ENCODE assay signal across 24 cellular contexts in genomic region chr1:19720174-19720573, GRCh38. TPM values are rescaled to one million over a fixed set of nuclear protein-coding genes. Genes with fewer than 3 reads are reported as not detected.
DNase-seq lines count a peak whose midpoint lies in the region; ATAC-seq, FAIRE-seq and TF ChIP-seq lines count a peak whose summit lies in the region.
"Had no signal": no experiment of that assay in that cellular context is flagged by ENCODE, and none has a peak within 500 bp of the region (broad histone marks: within the 10 kb centered on the region; RNA-seq: fewer than 3 reads in every experiment).

No MANE protein-coding gene starts in this region.

- TF ChIP-seq RAD21 in HepG2 (CRISPR knock-in tag; IDR thresholded peaks at IDR 0.05) = no peak
- no peak for TF ChIP-seq RAD21 in K562 (CRISPR knock-in tag; conservative IDR thresholded peaks at IDR 0.05 in 1 of 2, IDR thresholded peaks at IDR 0.05 in 1 of 2)

- POLR2A ChIA-PET in HepG2 (lab: Yijun Ruan, JAX) = no interaction called here
- POLR2A ChIA-PET in K562 (lab: Yijun Ruan, JAX) = no interaction called here

- no peaks in the 10 kb centered on the region for H4K20me1 ChIP-seq in HepG2 (ENCODE audit: insufficient read depth, low read length)
- H4K20me1 ChIP-seq in K562 (replicated peaks; ENCODE audit: control insufficient read depth, insufficient read depth, low read length) = peaks cover 7% of the 10 kb centered on the region; the same call in 1 of the 2 replicates
- H4K20me1 ChIP-seq: BLaER1 treated with 17β-estradiol and CSF1 and Interleukin-3, amounts not matched to agents 10 nM and 100 nM had no signal

- no peak for DNase-seq in HepG2 (ENCODE audit: low spot score)
- no peak for DNase-seq in right lobe of liver
- no peak for DNase-seq in K562 (ENCODE audit: extremely low read depth in 1 of 4, low spot score in 3 of 4)
- DNase-seq in stimulated activated effector memory CD8-positive, alpha-beta T cell treated with anti-CD3 and anti-CD28 coated beads, Interleukin-12 subunit alpha, Interleukin-12 subunit beta, amount 100 ng/mL, for 72 hours (ENCODE audit: low spot score in 2 of 2) = no peak
- no peak for DNase-seq in GM20000 (ENCODE audit: low spot score)
- DNase-seq: 8988T; ACHN; AML-193; BE2C; CD4-positive, alpha-beta T cell; CD8-positive, alpha-beta memory T cell; DMS 273 treated with DMSO at 0.1 percent for 48 hours; DMS79; EL; GDM1 had no signal

- WGBS in HepG2 (ENCODE audit: low lambda C conversion rate) = 86% methylated on average over 4 of the region's 4 CpGs
- WGBS in right lobe of liver (ENCODE audit: insufficient coverage, low coverage, low lambda C conversion rate, missing lambda C conversion rate) = 95% methylated on average over 3 of the region's 4 CpGs
- WGBS in K562 (ENCODE audit: insufficient coverage, low coverage, missing lambda C conversion rate) = 12% methylated on average over 4 of the region's 4 CpGs

- H3K27ac ChIP-seq in HepG2 (ENCODE audit: extremely low read length, insufficient read depth, low read length) (no peak overlapping the region), right lobe of liver (no peak overlapping the region), K562 (ENCODE audit: extremely low read depth, low read depth, low read length) (no peak overlapping the region)
- H3K27ac ChIP-seq: A549; BLaER1 treated with 17β-estradiol and CSF1 and Interleukin-3, amounts not matched to agents 10 nM and 100 nM had no signal

- FAIRE-seq in HepG2 (lab: Jason Lieb, UNC) = no peak
- no peak for FAIRE-seq in K562 (lab: Jason Lieb, UNC)
- FAIRE-seq: A549, D721Med, GM12878, GM19239 had no signal

- BruUV-seq in HepG2 (replicated peaks; lab: Mats Ljungman, UMichigan) = no TSS peak
- no TSS peak for BruUV-seq in K562 (replicated peaks; lab: Mats Ljungman, UMichigan)

- CTCF ChIA-PET in HepG2 (lab: Yijun Ruan, JAX; ENCODE audit: low intra/inter-chr PET ratio, low total read pairs) (no interaction called here), K562 (lab: Yijun Ruan, JAX; ENCODE audit: low intra/inter-chr PET ratio) (no interaction called here)

- H3K79me2 ChIP-seq in HepG2 (ENCODE audit: insufficient read depth, low read length) (no peaks in the 10 kb centered on the region), K562 (ENCODE audit: control insufficient read depth, insufficient read depth, low read length) (no peaks in the 10 kb centered on the region)

- H3K36me3 Mint-ChIP-seq in stimulated activated effector memory CD8-positive, alpha-beta T cell treated with anti-CD3 and anti-CD28 coated beads, Interleukin-12 subunit alpha, Interleukin-12 subunit beta, amount 100 ng/mL, for 72 hours = peaks cover 5% of the 10 kb centered on the region

- TF ChIP-seq CTCF in HepG2 (CRISPR knock-in tag; IDR thresholded peaks at IDR 0.05) = no peak
- no peak for TF ChIP-seq CTCF in right lobe of liver (IDR thresholded peaks at IDR 0.05)
- no peak for TF ChIP-seq CTCF in K562 (IDR thresholded peaks at IDR 0.05 in 2 of 3, conservative IDR thresholded peaks at IDR 0.05 in 1 of 3; ENCODE audit: insufficient read depth in 2 of 3, low read depth in 1 of 3, low read length in 3 of 3)
- no peak for TF ChIP-seq CTCF in GM20000 (IDR thresholded peaks at IDR 0.05; ENCODE audit: extremely low read depth, missing control alignments)

- no peaks in the 10 kb centered on the region for H3K9me1 ChIP-seq in K562 (ENCODE audit: control insufficient read depth, insufficient read depth, low read length)

- intact Hi-C loops in HepG2 (cut with micrococcal nuclease; ENCODE audit: unreplicated experiment) = no loop called here
- intact Hi-C loops in right lobe of liver (cut with DNase I) = no loop called here
- intact Hi-C loops in K562 (cut with micrococcal nuclease) = no loop called here

- no peaks in the 10 kb centered on the region for H3K9me3 Mint-ChIP-seq in stimulated activated effector memory CD8-positive, alpha-beta T cell treated with anti-CD3 and anti-CD28 coated beads, Interleukin-12 subunit alpha, Interleukin-12 subunit beta, amount 100 ng/mL, for 72 hours
- H3K9me3 Mint-ChIP-seq: CD14-positive monocyte; CD4-positive, alpha-beta T cell; CD8-positive, alpha-beta memory T cell had no signal

- TF ChIP-seq POLR2A in HepG2 (IDR thresholded peaks at IDR 0.05; ENCODE audit: insufficient read depth in 1 of 2, low read depth in 2 of 2, low read length in 2 of 2) (no peak), right lobe of liver (IDR thresholded peaks at IDR 0.05) (no peak), K562 (conservative IDR thresholded peaks at IDR 0.05) (no peak)

- TF ChIP-seq EP300 in HepG2 (IDR thresholded peaks at IDR 0.05; ENCODE audit: low read depth in 2 of 2, low read length in 2 of 2) = no peak
- no peak for TF ChIP-seq EP300 in HepG2 (CRISPR knock-in tag; IDR thresholded peaks at IDR 0.05; ENCODE audit: borderline replicate concordance)
- no peak for TF ChIP-seq EP300 in K562 (IDR thresholded peaks at IDR 0.05; ENCODE audit: low read length)

- peaks cover 8% of the 10 kb centered on the region for H3K4me1 Mint-ChIP-seq in stimulated activated effector memory CD8-positive, alpha-beta T cell treated with anti-CD3 and anti-CD28 coated beads, Interleukin-12 subunit alpha, Interleukin-12 subunit beta, amount 100 ng/mL, for 72 hours

- H3K4me2 ChIP-seq in HepG2 (ENCODE audit: low read depth, low read length) (no peak overlapping the region), K562 (ENCODE audit: insufficient read depth, low read length) (no peak overlapping the region)
- H3K4me2 ChIP-seq: A549 had no signal

- no peak overlapping the region for H2AFZ ChIP-seq in HepG2 (ENCODE audit: low read length)
- no peak overlapping the region for H2AFZ ChIP-seq in K562 (ENCODE audit: low read depth, low read length)

- peak overlapping the region; percentile 65 for H3K27ac Mint-ChIP-seq in stimulated activated effector memory CD8-positive, alpha-beta T cell treated with anti-CD3 and anti-CD28 coated beads, Interleukin-12 subunit alpha, Interleukin-12 subunit beta, amount 100 ng/mL, for 72 hours
- H3K27ac Mint-ChIP-seq: CD14-positive monocyte; CD4-positive, alpha-beta T cell had no signal

- H3K36me3 ChIP-seq in HepG2 (replicated peaks in 1 of 2; ENCODE audit: control insufficient read depth in 1 of 2, insufficient read depth in 2 of 2, low read length in 2 of 2) (no peaks in the 10 kb centered on the region), right lobe of liver (peaks cover 0 to 3% (median 0%) of the 10 kb centered on the region in 4 donors), K562 (ENCODE audit: control insufficient read depth, insufficient read depth, low read length) (no peaks in the 10 kb centered on the region)
- H3K36me3 ChIP-seq: BE2C, HAP-1 had no signal

- H3K4me1 ChIP-seq in HepG2 (ENCODE audit: insufficient read depth, low read length) (no peaks in the 10 kb centered on the region), right lobe of liver (no peaks in the 10 kb centered on the region), K562 (replicated peaks in 1 of 2; ENCODE audit: control insufficient read depth in 2 of 2, insufficient read depth in 2 of 2, low read length in 2 of 2) (no peaks in the 10 kb centered on the region)
- H3K4me1 ChIP-seq: A549, BE2C had no signal

- no peaks in the 10 kb centered on the region for H3K27me3 ChIP-seq in HepG2 (ENCODE audit: control insufficient read depth in 1 of 2, insufficient read depth in 2 of 2, low read length in 2 of 2)
- H3K27me3 ChIP-seq in right lobe of liver = no peaks in the 10 kb centered on the region
- peaks cover 17 to 35% of the 10 kb centered on the region in 2 experiments; a peak in 4 of 5 replicates for H3K27me3 ChIP-seq in K562 (ENCODE audit: control insufficient read depth in 2 of 2, insufficient read depth in 2 of 2, low read length in 2 of 2)
- H3K27me3 ChIP-seq: BE2C; BLaER1 treated with 17β-estradiol and CSF1 and Interleukin-3, amounts not matched to agents 10 nM and 100 nM had no signal

- H3K4me3 ChIP-seq in HepG2 (replicated peaks in 1 of 3; ENCODE audit: insufficient read depth in 1 of 3, low read depth in 2 of 3, low read length in 3 of 3) (no peak overlapping the region), right lobe of liver (no peak overlapping the region), K562 (no peak overlapping the region)
- H3K4me3 ChIP-seq: A549; BLaER1 treated with 17β-estradiol and CSF1 and Interleukin-3, amounts not matched to agents 10 nM and 100 nM; GM12878; HAP-1 had no signal

- H3K9me3 ChIP-seq in HepG2 (ENCODE audit: low read length) (no peaks in the 10 kb centered on the region), right lobe of liver (no peaks in the 10 kb centered on the region), K562 (replicated peaks; ENCODE audit: control insufficient read depth, insufficient read depth, low read depth, low read length) (no peaks in the 10 kb centered on the region)
- H3K9me3 ChIP-seq: A549; BE2C; BLaER1 treated with 17β-estradiol and CSF1 and Interleukin-3, amounts not matched to agents 10 nM and 100 nM; HAP-1 had no signal

- H3K9ac ChIP-seq in HepG2 (ENCODE audit: insufficient read depth, low read depth, low read length) (no peak overlapping the region), K562 (ENCODE audit: insufficient read depth in 1 of 2, low read depth in 2 of 2, low read length in 2 of 2) (no peak overlapping the region)

- ATAC-seq in HepG2 = no peak
- no peak for ATAC-seq in right lobe of liver
- no peak for ATAC-seq in K562
- ATAC-seq in stimulated activated effector memory CD8-positive, alpha-beta T cell treated with anti-CD3 and anti-CD28 coated beads, Interleukin-12 subunit alpha, Interleukin-12 subunit beta, amount 100 ng/mL, for 72 hours = no peak
- ATAC-seq in HG03469 (IDR thresholded peaks at IDR 0.05; ENCODE audit: unreplicated experiment) = no peak
- ATAC-seq: A549, GM12878 had no signal

- H3K4me3 Mint-ChIP-seq in stimulated activated effector memory CD8-positive, alpha-beta T cell treated with anti-CD3 and anti-CD28 coated beads, Interleukin-12 subunit alpha, Interleukin-12 subunit beta, amount 100 ng/mL, for 72 hours = no peak overlapping the region
- H3K4me3 Mint-ChIP-seq: CD14-positive monocyte; CD4-positive, alpha-beta T cell; CD8-positive, alpha-beta memory T cell had no signal

- in situ Hi-C loops in HepG2 (cut with HindIII; ENCODE audit: extremely low pct_ligation_motif_present, low pct_unique_long_range_greater_than_20kb) = no loop called here
- in situ Hi-C loops in K562 (cut with MboI) = no loop called here

RNA-seq across cellular contexts. Expression of gene HTR6, which starts 55.5 kb away (rescaled TPM):
- total RNA-seq in HepG2 (2016; rRNA removed; fragmentation: Illumina TruSeq; extraction: Trizol) (0.04 TPM in 1 of 2 replicates, not detected in the other), right lobe of liver (not detected), K562 (2014; rRNA removed) (not detected in 2 replicates), K562 (2014; rRNA removed; fragmentation: Illumina TruSeq; extraction: Trizol) (not detected in 2 replicates), K562 (2015; rRNA removed; fragmentation: Illumina TruSeq; extraction: Trizol) (not detected in 2 replicates), K562 (2021) (not detected in 2 replicates)
- not detected in 2 replicates for total RNA-seq in HepG2 (2016; cell fraction: cytosol; rRNA removed; fragmentation: Illumina TruSeq; extraction: Trizol; ENCODE audit: low read depth)
- not detected in 2 replicates for total RNA-seq in HepG2 (2016; cell fraction: insoluble cytoplasmic fraction; rRNA removed; fragmentation: Illumina TruSeq; extraction: Trizol)
- total RNA-seq in HepG2 (2016; cell fraction: membrane; rRNA removed; fragmentation: Illumina TruSeq; extraction: Trizol) = not detected in 2 replicates
- total RNA-seq in HepG2 (2016; cell fraction: nucleus; rRNA removed; fragmentation: Illumina TruSeq; extraction: Trizol) = not detected in 2 replicates
- polyA plus RNA-seq in HepG2 (2011; rRNA removed) (0.05 TPM in 1 of 2 replicates, not detected in the other), K562 (2011; rRNA removed) (not detected in 2 replicates), K562 (2014; fragmentation: Illumina TruSeq; extraction: Trizol) (not detected in 2 replicates), K562 (2014; fragmentation: Nextera tagmentation; extraction: Ambion mirVana) (not detected), K562 (2014; rRNA removed) (not detected in 2 replicates)
- not detected in 2 replicates for polyA plus RNA-seq in HepG2 (2011; cell fraction: cytosol; rRNA removed)
- polyA plus RNA-seq in HepG2 (2011; cell fraction: nucleus; rRNA removed) = not detected in 2 replicates
- not detected in 2 replicates for polyA plus RNA-seq in HepG2 (2012)
- polyA plus RNA-seq in HepG2 (2016; cell fraction: cytosol; fragmentation: Illumina TruSeq; extraction: Trizol; ENCODE audit: low read depth) = not detected in 2 replicates
- polyA plus RNA-seq in HepG2 (2016; cell fraction: insoluble cytoplasmic fraction; fragmentation: Illumina TruSeq; extraction: Trizol; ENCODE audit: low read depth) = not detected in 2 replicates
- not detected in 2 replicates for polyA plus RNA-seq in HepG2 (2016; cell fraction: membrane; fragmentation: Illumina TruSeq; extraction: Trizol; ENCODE audit: low read depth)
- polyA plus RNA-seq in HepG2 (2016; cell fraction: nucleus; fragmentation: Illumina TruSeq; extraction: Trizol; ENCODE audit: insufficient read depth, low read depth) = not detected in 2 replicates
- not detected in 2 replicates for polyA minus RNA-seq in HepG2 (2011; rRNA and poly(A)+ RNA removed; ENCODE audit: low replicate concordance)
- not detected in 2 replicates for polyA minus RNA-seq in HepG2 (2011; cell fraction: cytosol; rRNA and poly(A)+ RNA removed)
- polyA minus RNA-seq in HepG2 (2011; cell fraction: nucleus; rRNA and poly(A)+ RNA removed) = not detected in 2 replicates
- total RNA-seq in K562 (2011; cell fraction: chromatin; rRNA removed; ENCODE audit: low replicate concordance) = not detected in 2 replicates
- not detected in 2 replicates for total RNA-seq in K562 (2011; cell fraction: nucleolus; rRNA removed)
- total RNA-seq in K562 (2011; cell fraction: nucleoplasm; rRNA removed) = not detected in 2 replicates
- polyA plus RNA-seq in K562 (2011; cell fraction: cytosol; rRNA removed) = not detected in 2 replicates
- not detected in 2 replicates for polyA plus RNA-seq in K562 (2011; cell fraction: nucleus; rRNA removed)
- polyA plus RNA-seq in K562 (2012) = not detected in 2 replicates
- polyA minus RNA-seq in K562 (2011; rRNA and poly(A)+ RNA removed) = not detected in 2 replicates
- polyA minus RNA-seq in K562 (2011; cell fraction: cytosol; rRNA and poly(A)+ RNA removed) = not detected in 2 replicates
- not detected in 2 replicates for polyA minus RNA-seq in K562 (2011; cell fraction: nucleus; rRNA and poly(A)+ RNA removed)
- total RNA-seq: CD8-positive, alpha-beta memory T cell; H4 had no signal
- polyA plus RNA-seq: CD14-positive monocyte; CD8-positive, alpha-beta memory T cell had no signal
